Comparison of ENCODE assay signal across 8 cellular contexts in genomic region chr22:37639070-37639760, GRCh38. TPM values are rescaled to one million over a fixed set of nuclear protein-coding genes. Genes with fewer than 3 reads are reported as not detected.
DNase-seq lines count a peak whose midpoint lies in the region; ATAC-seq, FAIRE-seq and TF ChIP-seq lines count a peak whose summit lies in the region.

Gene SH3BP1 (plus strand): TSS chr22:37639669. CDS start chr22:37639788, 119 bp downstream.

- peak; percentile 82 for FAIRE-seq in GM18507 (lab: Jason Lieb, UNC)

- H3K27me3 ChIP-seq in ACC112 (ENCODE audit: insufficient read depth, low read length) (no peaks in the 10 kb centered on the region), ascending aorta (no peaks in the 10 kb centered on the region), iPS-18a (ENCODE audit: control insufficient read depth, insufficient read depth, low read length) (no peaks in the 10 kb centered on the region)

- H3K9ac ChIP-seq in SK-N-MC (ENCODE audit: insufficient read length) (peak within 1 kb of the TSS; percentile 17), iPS-18a (ENCODE audit: low read length) (peak within 1 kb of the TSS; percentile 50)

- peak within 1 kb of the TSS; percentile 60 for H2AFZ ChIP-seq in ACC112 (ENCODE audit: low read length, unreplicated experiment)

- DNase-seq in GM18507 (ENCODE audit: extremely low spot score, insufficient read length, low read depth) (no peak), SK-N-MC (ENCODE audit: low read depth, low spot score) (no peak), ascending aorta (ENCODE audit: low spot score in 2 of 2) (no peak), HCEC 1CT (no peak)
- peak; percentile 23 to 46 for DNase-seq in stimulated activated CD4-positive, alpha-beta T cell treated with anti-CD3 and anti-CD28 coated beads, Interleukin-15, amount 100 ng/mL, for 1 hour (ENCODE audit: low read depth in 1 of 2, low spot score in 1 of 2)

- H3K27ac ChIP-seq in ACC112 (ENCODE audit: low read depth, low read length): no peak within 1 kb of the TSS
- no peak within 1 kb of the TSS for H3K27ac ChIP-seq in SK-N-MC
- H3K27ac ChIP-seq in ascending aorta: peak within 1 kb of the TSS; percentile 3 to 23
- H3K27ac ChIP-seq in iPS-18a (ENCODE audit: low read length): no peak within 1 kb of the TSS

- ATAC-seq in HG02678 (IDR thresholded peaks at IDR 0.05; ENCODE audit: unreplicated experiment): no peak

- H3K9me3 ChIP-seq in SK-N-MC (ENCODE audit: low read depth, low read length) (no peaks in the 10 kb centered on the region), ascending aorta (no peaks in the 10 kb centered on the region), iPS-18a (ENCODE audit: control insufficient read depth, low read depth, low read length) (no peaks in the 10 kb centered on the region)

- intact Hi-C loops in ascending aorta (cut with DNase I): no loop called here

- TF ChIP-seq CTCF in ascending aorta (IDR thresholded peaks at IDR 0.05): no peak

- H3K36me3 ChIP-seq in ACC112 (ENCODE audit: insufficient read depth, low read length): no peaks in the 10 kb centered on the region
- no peaks in the 10 kb centered on the region for H3K36me3 ChIP-seq in SK-N-MC (ENCODE audit: insufficient read depth, low read length)
- no peaks in the 10 kb centered on the region for H3K36me3 ChIP-seq in ascending aorta
- H3K36me3 ChIP-seq in iPS-18a (ENCODE audit: control insufficient read depth, low read depth, low read length): no peaks in the 10 kb centered on the region

- H3K4me1 ChIP-seq in ACC112 (ENCODE audit: control insufficient read depth, insufficient read depth, low read length, unreplicated experiment) (peaks cover 17% of the 10 kb centered on the region), ascending aorta (peaks cover 10 to 26% of the 10 kb centered on the region in 2 donors), iPS-18a (ENCODE audit: control insufficient read depth, low read depth, low read length) (peaks cover 12% of the 10 kb centered on the region)

- no peaks in the 10 kb centered on the region for H3K79me2 ChIP-seq in ACC112 (ENCODE audit: control insufficient read depth, insufficient read depth, low read length, unreplicated experiment)

- H3K4me3 ChIP-seq in ACC112 (ENCODE audit: low read depth, low read length) (peak within 1 kb of the TSS; percentile 81), SK-N-MC (peak within 1 kb of the TSS; percentile 67), ascending aorta (peak within 1 kb of the TSS; percentile 59 to 64), iPS-18a (ENCODE audit: low read length) (peak within 1 kb of the TSS; percentile 67)

RNA-seq across cellular contexts. Expression of gene SH3BP1, which starts in this region (rescaled TPM):
- total RNA-seq in ascending aorta: 33.7 TPM

Comparison
In these comparisons a context has a peak if more than half of its experiments do, and no peak if none do; other contexts are left out.
1. H3K27ac ChIP-seq: peak in ascending aorta (2 of 2); none in ACC112 (single experiment), SK-N-MC (single experiment) and iPS-18a (single experiment).
2. DNase-seq: peak in stimulated activated CD4-positive, alpha-beta T cell treated with anti-CD3 and anti-CD28 coated beads, Interleukin-15, amount 100 ng/mL, for 1 hour (2 of 2); none in GM18507 (single experiment), SK-N-MC (single experiment), ascending aorta (0 of 2) and HCEC 1CT (single experiment).
3. Peak in every context shown above with its lines, with median percentiles within 50 percentile points of each other: H3K4me3 ChIP-seq.